Comparison of ENCODE assay signal across 1 cellular context in the genomic region with DNA sequence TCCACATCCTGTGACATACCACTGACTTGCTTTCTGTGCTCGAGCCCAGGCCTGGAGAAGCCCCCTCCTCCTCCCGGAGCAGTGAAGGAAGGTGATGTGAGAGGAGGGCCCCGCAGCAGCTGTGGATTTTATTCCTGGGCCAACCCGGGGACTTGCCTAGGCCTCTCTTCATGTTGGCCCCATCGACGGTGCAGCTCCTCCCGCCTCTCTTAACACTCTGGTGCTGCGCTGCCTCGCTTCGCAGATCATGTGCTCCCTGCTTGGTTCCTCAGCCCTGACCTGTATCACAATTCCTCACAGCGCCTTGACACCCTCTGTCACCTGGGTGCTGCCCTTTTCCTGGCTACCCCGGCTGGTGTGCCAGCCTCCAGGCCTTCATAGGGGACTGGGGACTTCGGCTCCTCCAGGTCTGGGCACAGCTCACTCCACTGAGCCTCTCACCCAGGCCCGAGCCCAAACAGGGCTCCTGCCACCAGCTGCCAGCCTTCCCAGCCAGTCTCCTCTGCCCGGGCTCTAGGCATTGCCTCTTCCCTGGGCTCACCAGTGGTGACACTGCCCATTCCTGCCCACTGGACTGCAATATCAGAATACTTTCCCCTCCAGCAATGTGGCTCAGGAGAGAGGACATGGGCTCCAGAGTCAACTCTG.
TF ChIP-seq lines count a peak whose summit lies in the region.

No MANE protein-coding gene starts in this region.

TF ChIP-seq in GM12878, 131 proteins besides CTCF, POLR2A, EP300 and RAD21:
- TF ChIP-seq, protein P1, sequence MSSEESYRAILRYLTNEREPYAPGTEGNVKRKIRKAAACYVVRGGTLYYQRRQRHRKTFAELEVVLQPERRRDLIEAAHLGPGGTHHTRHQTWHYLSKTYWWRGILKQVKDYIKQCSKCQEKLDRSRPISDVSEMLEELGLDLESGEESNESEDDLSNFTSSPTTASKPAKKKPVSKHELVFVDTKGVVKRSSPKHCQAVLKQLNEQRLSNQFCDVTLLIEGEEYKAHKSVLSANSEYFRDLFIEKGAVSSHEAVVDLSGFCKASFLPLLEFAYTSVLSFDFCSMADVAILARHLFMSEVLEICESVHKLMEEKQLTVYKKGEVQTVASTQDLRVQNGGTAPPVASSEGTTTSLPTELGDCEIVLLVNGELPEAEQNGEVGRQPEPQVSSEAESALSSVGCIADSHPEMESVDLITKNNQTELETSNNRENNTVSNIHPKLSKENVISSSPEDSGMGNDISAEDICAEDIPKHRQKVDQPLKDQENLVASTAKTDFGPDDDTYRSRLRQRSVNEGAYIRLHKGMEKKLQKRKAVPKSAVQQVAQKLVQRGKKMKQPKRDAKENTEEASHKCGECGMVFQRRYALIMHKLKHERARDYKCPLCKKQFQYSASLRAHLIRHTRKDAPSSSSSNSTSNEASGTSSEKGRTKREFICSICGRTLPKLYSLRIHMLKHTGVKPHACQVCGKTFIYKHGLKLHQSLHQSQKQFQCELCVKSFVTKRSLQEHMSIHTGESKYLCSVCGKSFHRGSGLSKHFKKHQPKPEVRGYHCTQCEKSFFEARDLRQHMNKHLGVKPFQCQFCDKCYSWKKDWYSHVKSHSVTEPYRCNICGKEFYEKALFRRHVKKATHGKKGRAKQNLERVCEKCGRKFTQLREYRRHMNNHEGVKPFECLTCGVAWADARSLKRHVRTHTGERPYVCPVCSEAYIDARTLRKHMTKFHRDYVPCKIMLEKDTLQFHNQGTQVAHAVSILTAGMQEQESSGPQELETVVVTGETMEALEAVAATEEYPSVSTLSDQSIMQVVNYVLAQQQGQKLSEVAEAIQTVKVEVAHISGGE (CRISPR knock-in tag; IDR thresholded peaks at IDR 0.05) = no peak
